In the genomic region with DNA sequence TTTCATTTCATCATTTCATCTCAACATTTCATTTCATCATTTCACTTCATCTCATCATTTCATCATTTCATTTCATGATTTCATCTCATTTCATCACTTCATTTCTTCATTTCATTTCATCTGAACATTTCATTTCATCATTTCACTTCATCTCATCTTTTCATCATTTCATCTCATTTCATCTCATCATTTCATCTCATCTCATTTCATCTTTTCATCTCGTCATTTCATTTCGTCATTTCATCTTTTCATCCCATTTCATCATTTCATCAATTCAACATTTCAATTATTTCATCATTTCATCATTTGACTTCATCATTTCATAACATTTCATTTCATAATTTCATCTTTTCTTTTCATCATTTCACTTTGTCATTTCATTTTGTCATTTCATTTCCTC, we compare ENCODE assay signal across 1 cellular context.
TF ChIP-seq lines count a peak whose summit lies in the region.

No MANE protein-coding gene starts in this region.

TF ChIP-seq in HEK293, 187 proteins besides CTCF, POLR2A, EP300 and RAD21 (continued from another document):
- no peak for TF ChIP-seq ZNF670 (tag by site-specific recombination; IDR thresholded peaks at IDR 0.05; ENCODE audit: low read depth)
- TF ChIP-seq, protein P1, sequence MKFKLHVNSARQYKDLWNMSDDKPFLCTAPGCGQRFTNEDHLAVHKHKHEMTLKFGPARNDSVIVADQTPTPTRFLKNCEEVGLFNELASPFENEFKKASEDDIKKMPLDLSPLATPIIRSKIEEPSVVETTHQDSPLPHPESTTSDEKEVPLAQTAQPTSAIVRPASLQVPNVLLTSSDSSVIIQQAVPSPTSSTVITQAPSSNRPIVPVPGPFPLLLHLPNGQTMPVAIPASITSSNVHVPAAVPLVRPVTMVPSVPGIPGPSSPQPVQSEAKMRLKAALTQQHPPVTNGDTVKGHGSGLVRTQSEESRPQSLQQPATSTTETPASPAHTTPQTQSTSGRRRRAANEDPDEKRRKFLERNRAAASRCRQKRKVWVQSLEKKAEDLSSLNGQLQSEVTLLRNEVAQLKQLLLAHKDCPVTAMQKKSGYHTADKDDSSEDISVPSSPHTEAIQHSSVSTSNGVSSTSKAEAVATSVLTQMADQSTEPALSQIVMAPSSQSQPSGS (tag by site-specific recombination; IDR thresholded peaks at IDR 0.05; ENCODE audit: low read depth): peak; percentile 73
- no peak for TF ChIP-seq ZNF707 (tag by site-specific recombination; IDR thresholded peaks at IDR 0.05)
- peak; percentile 60 for TF ChIP-seq PRDM1 (tag by site-specific recombination; IDR thresholded peaks at IDR 0.05)
- TF ChIP-seq ZNF366 (tag by site-specific recombination; conservative IDR thresholded peaks at IDR 0.05): peak; percentile 20; the same call in 1 of the 2 replicates
